ENCODE assay signal across 1 cellular context in the genomic region with DNA sequence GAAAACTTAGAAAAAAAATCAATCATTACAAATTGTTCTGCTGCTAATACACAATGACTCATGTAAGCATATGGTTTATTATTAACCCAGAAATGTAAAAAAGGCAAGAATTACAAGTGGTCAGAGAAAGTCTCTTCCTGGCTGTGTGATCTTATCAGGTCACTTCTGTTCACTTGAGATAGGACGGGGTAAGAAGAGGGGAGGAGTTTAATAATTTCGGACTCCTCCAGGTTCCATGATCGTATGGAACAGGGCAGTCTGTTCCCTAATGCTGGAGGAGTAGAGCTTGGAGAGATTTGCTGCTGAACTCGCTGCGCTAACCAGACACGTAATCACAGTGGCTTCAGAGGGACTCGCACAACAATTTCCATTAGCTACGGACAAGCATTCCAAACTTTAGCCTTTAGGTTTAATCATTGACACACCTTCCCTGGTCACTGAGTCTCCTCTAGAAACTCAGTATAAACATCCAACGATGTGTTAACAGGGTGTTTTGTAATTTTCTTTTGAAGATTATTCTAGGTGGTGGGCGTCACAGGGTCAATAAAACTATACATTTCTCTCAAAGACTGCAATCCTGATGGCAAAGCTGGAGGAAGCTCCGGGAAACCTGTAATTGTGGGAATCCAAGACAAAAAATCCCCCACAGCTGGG.
TF ChIP-seq lines count a peak whose summit lies in the region.

No MANE protein-coding gene starts in this region.

TF ChIP-seq in HCT116, 20 proteins besides CTCF, POLR2A, EP300 and RAD21:
- TF ChIP-seq ZFX (IDR thresholded peaks at IDR 0.05) (no peak), CBX3 (IDR thresholded peaks at IDR 0.05; ENCODE audit: low read depth) (no peak), TCF7L2 (IDR thresholded peaks at IDR 0.05; ENCODE audit: borderline replicate concordance, extremely low read depth, insufficient read depth, insufficient read length) (no peak), EGR1 (IDR thresholded peaks at IDR 0.05; ENCODE audit: low read depth) (no peak), SRF (IDR thresholded peaks at IDR 0.05; ENCODE audit: low read depth) (no peak), FOSL1 (IDR thresholded peaks at IDR 0.05; ENCODE audit: low read depth) (no peak), ELF1 (IDR thresholded peaks at IDR 0.05; ENCODE audit: borderline replicate concordance, low read depth) (no peak), SP1 (IDR thresholded peaks at IDR 0.05; ENCODE audit: low read depth) (no peak), JUND (IDR thresholded peaks at IDR 0.05) (no peak), SIN3A (IDR thresholded peaks at IDR 0.05; ENCODE audit: low read depth) (no peak), EZH2phosphoT487 (IDR thresholded peaks at IDR 0.05; ENCODE audit: borderline replicate concordance) (no peak)
- TF ChIP-seq, protein P1, sequence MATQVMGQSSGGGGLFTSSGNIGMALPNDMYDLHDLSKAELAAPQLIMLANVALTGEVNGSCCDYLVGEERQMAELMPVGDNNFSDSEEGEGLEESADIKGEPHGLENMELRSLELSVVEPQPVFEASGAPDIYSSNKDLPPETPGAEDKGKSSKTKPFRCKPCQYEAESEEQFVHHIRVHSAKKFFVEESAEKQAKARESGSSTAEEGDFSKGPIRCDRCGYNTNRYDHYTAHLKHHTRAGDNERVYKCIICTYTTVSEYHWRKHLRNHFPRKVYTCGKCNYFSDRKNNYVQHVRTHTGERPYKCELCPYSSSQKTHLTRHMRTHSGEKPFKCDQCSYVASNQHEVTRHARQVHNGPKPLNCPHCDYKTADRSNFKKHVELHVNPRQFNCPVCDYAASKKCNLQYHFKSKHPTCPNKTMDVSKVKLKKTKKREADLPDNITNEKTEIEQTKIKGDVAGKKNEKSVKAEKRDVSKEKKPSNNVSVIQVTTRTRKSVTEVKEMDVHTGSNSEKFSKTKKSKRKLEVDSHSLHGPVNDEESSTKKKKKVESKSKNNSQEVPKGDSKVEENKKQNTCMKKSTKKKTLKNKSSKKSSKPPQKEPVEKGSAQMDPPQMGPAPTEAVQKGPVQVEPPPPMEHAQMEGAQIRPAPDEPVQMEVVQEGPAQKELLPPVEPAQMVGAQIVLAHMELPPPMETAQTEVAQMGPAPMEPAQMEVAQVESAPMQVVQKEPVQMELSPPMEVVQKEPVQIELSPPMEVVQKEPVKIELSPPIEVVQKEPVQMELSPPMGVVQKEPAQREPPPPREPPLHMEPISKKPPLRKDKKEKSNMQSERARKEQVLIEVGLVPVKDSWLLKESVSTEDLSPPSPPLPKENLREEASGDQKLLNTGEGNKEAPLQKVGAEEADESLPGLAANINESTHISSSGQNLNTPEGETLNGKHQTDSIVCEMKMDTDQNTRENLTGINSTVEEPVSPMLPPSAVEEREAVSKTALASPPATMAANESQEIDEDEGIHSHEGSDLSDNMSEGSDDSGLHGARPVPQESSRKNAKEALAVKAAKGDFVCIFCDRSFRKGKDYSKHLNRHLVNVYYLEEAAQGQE (IDR thresholded peaks at IDR 0.05; ENCODE audit: low read depth): no peak
